ENCODE assay signal across 8 cellular contexts in the genomic region with DNA sequence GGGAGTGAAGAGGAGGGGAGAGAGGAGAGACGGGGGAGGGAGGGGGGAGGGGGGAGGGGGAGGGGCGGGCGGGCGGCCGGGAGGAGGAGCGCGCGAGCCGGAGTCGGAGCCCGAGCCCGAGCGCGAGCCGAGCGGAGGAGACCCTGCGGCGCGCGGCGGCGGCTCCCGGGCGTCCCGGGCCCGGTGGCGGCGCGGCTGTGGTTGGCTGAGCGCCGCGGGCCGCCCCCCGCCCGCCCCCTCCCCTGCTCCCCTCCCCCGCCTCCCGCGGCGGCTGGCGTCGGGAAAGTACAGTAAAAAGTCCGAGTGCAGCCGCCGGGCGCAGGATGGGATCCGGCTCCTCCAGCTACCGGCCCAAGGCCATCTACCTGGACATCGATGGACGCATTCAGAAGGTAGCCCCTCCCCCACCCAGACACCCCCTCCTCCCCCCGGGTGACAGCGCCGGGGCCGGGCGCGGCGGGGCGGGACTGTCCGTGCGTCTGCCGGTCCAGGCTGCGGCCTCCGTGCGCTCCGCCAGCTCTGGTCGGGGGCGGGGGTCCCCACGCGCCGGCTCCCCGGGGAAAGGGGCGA. TPM values are rescaled to one million over a fixed set of nuclear protein-coding genes. Genes with fewer than 3 reads are reported as not detected.
DNase-seq lines count a peak whose midpoint lies in the region; TF ChIP-seq lines count a peak whose summit lies in the region.

A gene (plus strand): TSS at position 130 of the 570 bp plus-strand sequence. CDS start 194 bp downstream, at position 324.

- H3K27me3 Mint-ChIP-seq in glutamatergic neuron (ENCODE audit: unreplicated experiment), result peaks cover 39% of the 10 kb centered on the region

- intact Hi-C loops in A673 (cut with micrococcal nuclease; ENCODE audit: unreplicated experiment), result no loop called here

- no CpG with 5 or more reads among the region's 71 CpGs for WGBS in trophoblast cell (ENCODE audit: extremely low coverage, insufficient coverage, insufficient read length)

- no peaks in the 10 kb centered on the region for H3F3A ChIP-seq in MM.1S (ENCODE audit: insufficient read depth, low read length)

- H3K27ac Mint-ChIP-seq in glutamatergic neuron (ENCODE audit: unreplicated experiment), result peak within 1 kb of the TSS; percentile 96

- no peak within 1 kb of the TSS for H3K23ac ChIP-seq in trophoblast cell (ENCODE audit: low read length)

- peak within 1 kb of the TSS; percentile 91 for H4K91ac ChIP-seq in trophoblast cell (ENCODE audit: low read depth, low read length)

- H4K8ac ChIP-seq in trophoblast cell (ENCODE audit: low read depth, low read length), result peak within 1 kb of the TSS; percentile 71

- peak within 1 kb of the TSS; percentile 84 for H2BK120ac ChIP-seq in trophoblast cell (ENCODE audit: insufficient read depth, low read length, poor library complexity)

- TF ChIP-seq CTCF in A673 (conservative IDR thresholded peaks at IDR 0.05; ENCODE audit: low read depth, low read length) (no peak), glutamatergic neuron (IDR thresholded peaks at IDR 0.05; ENCODE audit: partially characterized antibody, unreplicated experiment) (no peak), MM.1S (IDR thresholded peaks at IDR 0.05; ENCODE audit: low read length) (no peak)

- H2BK5ac ChIP-seq in trophoblast cell (ENCODE audit: low read depth, low read length, poor library complexity), result peak within 1 kb of the TSS; percentile 45

- H4K20me1 ChIP-seq in MM.1S (ENCODE audit: insufficient read depth, low read length), result no peaks in the 10 kb centered on the region

- peak within 1 kb of the TSS; percentile 87 for H3K18ac ChIP-seq in trophoblast cell (ENCODE audit: low read length)

- H3K4me3 ChIP-seq in A673 (ENCODE audit: low read depth, low read length, poor library complexity, severe bottlenecking) (peak within 1 kb of the TSS; percentile 82), trophoblast cell (ENCODE audit: low read depth, low read length) (peak within 1 kb of the TSS; percentile 76), MM.1S (ENCODE audit: low read length) (no peak within 1 kb of the TSS)

- POLR2A ChIA-PET in A673 (lab: Charles Lee; ENCODE audit: low non-redundant PET), result no interaction called here

- peak within 1 kb of the TSS; percentile 56 for H4K12ac ChIP-seq in trophoblast cell (ENCODE audit: low read depth, low read length)

- H2BK12ac ChIP-seq in trophoblast cell (ENCODE audit: low read length), result peak within 1 kb of the TSS; percentile 55

- peak within 1 kb of the TSS; percentile 74 for H3K4ac ChIP-seq in trophoblast cell (ENCODE audit: low read depth, low read length)

- H3K4me1 ChIP-seq in A673 (ENCODE audit: insufficient read depth, low read length, poor library complexity, severe bottlenecking) (peaks cover 20% of the 10 kb centered on the region), trophoblast cell (ENCODE audit: control insufficient read depth in 1 of 2, insufficient read depth in 2 of 2, low read length in 2 of 2) (peaks cover 6 to 10% of the 10 kb centered on the region in 2 experiments), MM.1S (ENCODE audit: low read length) (no peaks in the 10 kb centered on the region)

- H3K9me3 ChIP-seq in A673 (ENCODE audit: low read depth, low read length, poor library complexity, severe bottlenecking), result no peaks in the 10 kb centered on the region
- peaks cover 6% of the 10 kb centered on the region for H3K9me3 ChIP-seq in trophoblast cell (ENCODE audit: insufficient read depth, low read depth, low read length)
- no peaks in the 10 kb centered on the region for H3K9me3 ChIP-seq in MM.1S (replicated peaks; ENCODE audit: insufficient read depth, low read length)

- peak within 1 kb of the TSS; percentile 88 for H3K14ac ChIP-seq in trophoblast cell (ENCODE audit: low read length)

- no peak within 1 kb of the TSS for H2AK5ac ChIP-seq in trophoblast cell (ENCODE audit: low read length)

- DNase-seq in A673 (ENCODE audit: low spot score) (peak; percentile 68), HuH-7.5 (ENCODE audit: low spot score) (peak; percentile 84), glutamatergic neuron (peak; percentile 81), trophoblast cell (no peak), MM.1S (no peak), kidney glomerular epithelial cell (lab: John Stamatoyannopoulos, UW) (no peak), OCI-M2 (lab: John Stamatoyannopoulos, UW; ENCODE audit: unreplicated experiment) (no peak)
- DNase-seq in activated CD8-positive, alpha-beta memory T cell treated with anti-CD3 and anti-CD28 coated beads, Interleukin-2, amount 50 U/mL, for 4 hours, result peak; percentile 39

- no TSS peak for BruUV-seq in A673 (replicated peaks; lab: Mats Ljungman, UMichigan)

- no peaks in the 10 kb centered on the region for H3K9me2 ChIP-seq in MM.1S (replicated peaks; ENCODE audit: insufficient read depth, low read length)

- H3K27me3 ChIP-seq in A673 (replicated peaks; ENCODE audit: insufficient read depth, low read depth, low read length, poor library complexity) (no peaks in the 10 kb centered on the region), trophoblast cell (ENCODE audit: insufficient read depth, low read length) (no peaks in the 10 kb centered on the region), MM.1S (replicated peaks; ENCODE audit: insufficient read depth, low read length) (peaks cover 94% of the 10 kb centered on the region)

- H3K9ac ChIP-seq in trophoblast cell (ENCODE audit: low read length) (peak within 1 kb of the TSS; percentile 54), MM.1S (ENCODE audit: low read length) (no peak within 1 kb of the TSS)

- peaks cover 35% of the 10 kb centered on the region for H3K4me1 Mint-ChIP-seq in glutamatergic neuron (ENCODE audit: low read depth, unreplicated experiment)

- H3K36me3 Mint-ChIP-seq in glutamatergic neuron (ENCODE audit: unreplicated experiment), result no peaks in the 10 kb centered on the region

- H3K4me2 ChIP-seq in trophoblast cell (ENCODE audit: low read length) (peak within 1 kb of the TSS; percentile 91), MM.1S (ENCODE audit: low read depth, low read length) (no peak within 1 kb of the TSS)

- H2AFZ ChIP-seq in trophoblast cell (ENCODE audit: insufficient read depth, low read length, poor library complexity) (peak within 1 kb of the TSS; percentile 87), MM.1S (ENCODE audit: low read length) (no peak within 1 kb of the TSS)

- H3K4me3 Mint-ChIP-seq in glutamatergic neuron (ENCODE audit: unreplicated experiment), result peak within 1 kb of the TSS; percentile 94

- H3K9me3 Mint-ChIP-seq in glutamatergic neuron (ENCODE audit: unreplicated experiment), result peaks cover 31% of the 10 kb centered on the region

- H3K27ac ChIP-seq in A673 (ENCODE audit: low read depth, low read length, poor library complexity, severe bottlenecking) (peak within 1 kb of the TSS; percentile 75), trophoblast cell (ENCODE audit: low read depth, low read length) (peak within 1 kb of the TSS; percentile 68), MM.1S (ENCODE audit: low read length) (no peak within 1 kb of the TSS)

- peaks cover 2% of the 10 kb centered on the region for H3K79me2 ChIP-seq in trophoblast cell (ENCODE audit: control insufficient read depth, insufficient read depth, low read length, poor library complexity)
- no peaks in the 10 kb centered on the region for H3K79me2 ChIP-seq in MM.1S (ENCODE audit: low read length)

- peaks cover 10% of the 10 kb centered on the region for H3K79me1 ChIP-seq in trophoblast cell (ENCODE audit: low read length)

- H3K36me3 ChIP-seq in A673 (ENCODE audit: insufficient read depth, low read length, poor library complexity, severe bottlenecking) (no peaks in the 10 kb centered on the region), trophoblast cell (ENCODE audit: control insufficient read depth in 1 of 2, insufficient read depth in 2 of 2, low read length in 2 of 2) (no peaks in the 10 kb centered on the region), MM.1S (replicated peaks; ENCODE audit: insufficient read depth, low read length) (no peaks in the 10 kb centered on the region)

- CTCF ChIA-PET in A673 (lab: Charles Lee), result no interaction called here

RNA-seq across cellular contexts. Expression of the gene that starts here (rescaled TPM):
- total RNA-seq in A673 (2021) (14.3 and 19.2 TPM in 2 replicates), glutamatergic neuron (ENCODE audit: unreplicated experiment) (58.7 TPM)
- polyA plus RNA-seq in trophoblast cell (2013), result 17.4 and 18.5 TPM in 2 replicates

Comparison
In these comparisons a context has a peak if more than half of its experiments do, and no peak if none do; other contexts are left out.
1. DNase-seq: peak in A673 (single experiment), HuH-7.5 (single experiment), activated CD8-positive, alpha-beta memory T cell treated with anti-CD3 and anti-CD28 coated beads, Interleukin-2, amount 50 U/mL, for 4 hours (single experiment) and glutamatergic neuron (single experiment); none in trophoblast cell (0 of 2), MM.1S (single experiment), kidney glomerular epithelial cell (single experiment) and OCI-M2 (single experiment).